1 cellular context compared by ENCODE assay signal in genomic region chr14:58138719-58139482, GRCh38.
TF ChIP-seq lines count a peak whose summit lies in the region.

No MANE protein-coding gene starts in this region.

TF ChIP-seq in K562, 482 proteins besides CTCF, POLR2A, EP300 and RAD21 (continued from another document):
- no peak for TF ChIP-seq CUX1 (CRISPR knock-in tag; IDR thresholded peaks at IDR 0.05)
- TF ChIP-seq MXI1 (IDR thresholded peaks at IDR 0.05; ENCODE audit: low read depth, low read length) = no peak
- no peak for TF ChIP-seq ZNF436 (CRISPR knock-in tag; IDR thresholded peaks at IDR 0.05)
- no peak for TF ChIP-seq CGGBP1 (CRISPR knock-in tag; IDR thresholded peaks at IDR 0.05)
- TF ChIP-seq ZNF780A (CRISPR knock-in tag; IDR thresholded peaks at IDR 0.05) = no peak
- no peak for TF ChIP-seq RBFOX2 (IDR thresholded peaks at IDR 0.05; ENCODE audit: low read depth, low read length)
- TF ChIP-seq JUNB (CRISPR knock-in tag; conservative IDR thresholded peaks at IDR 0.05) = no peak
- TF ChIP-seq ZC3H4 (CRISPR knock-in tag; IDR thresholded peaks at IDR 0.05; ENCODE audit: borderline replicate concordance) = no peak
- TF ChIP-seq ZNF445 (CRISPR knock-in tag; IDR thresholded peaks at IDR 0.05; ENCODE audit: low read depth) = no peak
- no peak for TF ChIP-seq ZNF263 (CRISPR knock-in tag; IDR thresholded peaks at IDR 0.05; ENCODE audit: borderline replicate concordance)
- no peak for TF ChIP-seq SREBF2 (CRISPR knock-in tag; IDR thresholded peaks at IDR 0.05)
- TF ChIP-seq ARID3A (IDR thresholded peaks at IDR 0.05; ENCODE audit: borderline replicate concordance, low read depth, low read length) = no peak
- no peak for TF ChIP-seq POLR3G (IDR thresholded peaks at IDR 0.05; ENCODE audit: extremely low read depth, insufficient read length, insufficient replicate concordance)
- TF ChIP-seq ZNF785 (CRISPR knock-in tag; IDR thresholded peaks at IDR 0.05) = no peak
- no peak for TF ChIP-seq HSF4 (CRISPR knock-in tag; IDR thresholded peaks at IDR 0.05; ENCODE audit: borderline replicate concordance)
- TF ChIP-seq ZNF23 (CRISPR knock-in tag; IDR thresholded peaks at IDR 0.05) = no peak
